2 cellular contexts compared by ENCODE assay signal in genomic region chr15:81381725-81382124, GRCh38.
TF ChIP-seq lines count a peak whose summit lies in the region.

No MANE protein-coding gene starts in this region.

TF ChIP-seq in GM23338, 12 proteins besides CTCF, POLR2A, EP300 and RAD21:
- TF ChIP-seq REST (IDR thresholded peaks at IDR 0.05; ENCODE audit: unreplicated experiment) = no peak
- no peak for TF ChIP-seq CREB1 (CRISPR knock-in tag; IDR thresholded peaks at IDR 0.05; ENCODE audit: low read depth)
- TF ChIP-seq NANOG (IDR thresholded peaks at IDR 0.05; ENCODE audit: borderline replicate concordance) = no peak
- TF ChIP-seq ETS1 (IDR thresholded peaks at IDR 0.05) = no peak
- TF ChIP-seq EZH2 (IDR thresholded peaks at IDR 0.05; ENCODE audit: low read depth, unreplicated experiment) = no peak
- TF ChIP-seq ZNF331 (CRISPR knock-in tag; IDR thresholded peaks at IDR 0.05; ENCODE audit: low read depth) = no peak
- no peak for TF ChIP-seq POLR2AphosphoS5 (IDR thresholded peaks at IDR 0.05; ENCODE audit: low read depth)
- TF ChIP-seq, protein P1, sequence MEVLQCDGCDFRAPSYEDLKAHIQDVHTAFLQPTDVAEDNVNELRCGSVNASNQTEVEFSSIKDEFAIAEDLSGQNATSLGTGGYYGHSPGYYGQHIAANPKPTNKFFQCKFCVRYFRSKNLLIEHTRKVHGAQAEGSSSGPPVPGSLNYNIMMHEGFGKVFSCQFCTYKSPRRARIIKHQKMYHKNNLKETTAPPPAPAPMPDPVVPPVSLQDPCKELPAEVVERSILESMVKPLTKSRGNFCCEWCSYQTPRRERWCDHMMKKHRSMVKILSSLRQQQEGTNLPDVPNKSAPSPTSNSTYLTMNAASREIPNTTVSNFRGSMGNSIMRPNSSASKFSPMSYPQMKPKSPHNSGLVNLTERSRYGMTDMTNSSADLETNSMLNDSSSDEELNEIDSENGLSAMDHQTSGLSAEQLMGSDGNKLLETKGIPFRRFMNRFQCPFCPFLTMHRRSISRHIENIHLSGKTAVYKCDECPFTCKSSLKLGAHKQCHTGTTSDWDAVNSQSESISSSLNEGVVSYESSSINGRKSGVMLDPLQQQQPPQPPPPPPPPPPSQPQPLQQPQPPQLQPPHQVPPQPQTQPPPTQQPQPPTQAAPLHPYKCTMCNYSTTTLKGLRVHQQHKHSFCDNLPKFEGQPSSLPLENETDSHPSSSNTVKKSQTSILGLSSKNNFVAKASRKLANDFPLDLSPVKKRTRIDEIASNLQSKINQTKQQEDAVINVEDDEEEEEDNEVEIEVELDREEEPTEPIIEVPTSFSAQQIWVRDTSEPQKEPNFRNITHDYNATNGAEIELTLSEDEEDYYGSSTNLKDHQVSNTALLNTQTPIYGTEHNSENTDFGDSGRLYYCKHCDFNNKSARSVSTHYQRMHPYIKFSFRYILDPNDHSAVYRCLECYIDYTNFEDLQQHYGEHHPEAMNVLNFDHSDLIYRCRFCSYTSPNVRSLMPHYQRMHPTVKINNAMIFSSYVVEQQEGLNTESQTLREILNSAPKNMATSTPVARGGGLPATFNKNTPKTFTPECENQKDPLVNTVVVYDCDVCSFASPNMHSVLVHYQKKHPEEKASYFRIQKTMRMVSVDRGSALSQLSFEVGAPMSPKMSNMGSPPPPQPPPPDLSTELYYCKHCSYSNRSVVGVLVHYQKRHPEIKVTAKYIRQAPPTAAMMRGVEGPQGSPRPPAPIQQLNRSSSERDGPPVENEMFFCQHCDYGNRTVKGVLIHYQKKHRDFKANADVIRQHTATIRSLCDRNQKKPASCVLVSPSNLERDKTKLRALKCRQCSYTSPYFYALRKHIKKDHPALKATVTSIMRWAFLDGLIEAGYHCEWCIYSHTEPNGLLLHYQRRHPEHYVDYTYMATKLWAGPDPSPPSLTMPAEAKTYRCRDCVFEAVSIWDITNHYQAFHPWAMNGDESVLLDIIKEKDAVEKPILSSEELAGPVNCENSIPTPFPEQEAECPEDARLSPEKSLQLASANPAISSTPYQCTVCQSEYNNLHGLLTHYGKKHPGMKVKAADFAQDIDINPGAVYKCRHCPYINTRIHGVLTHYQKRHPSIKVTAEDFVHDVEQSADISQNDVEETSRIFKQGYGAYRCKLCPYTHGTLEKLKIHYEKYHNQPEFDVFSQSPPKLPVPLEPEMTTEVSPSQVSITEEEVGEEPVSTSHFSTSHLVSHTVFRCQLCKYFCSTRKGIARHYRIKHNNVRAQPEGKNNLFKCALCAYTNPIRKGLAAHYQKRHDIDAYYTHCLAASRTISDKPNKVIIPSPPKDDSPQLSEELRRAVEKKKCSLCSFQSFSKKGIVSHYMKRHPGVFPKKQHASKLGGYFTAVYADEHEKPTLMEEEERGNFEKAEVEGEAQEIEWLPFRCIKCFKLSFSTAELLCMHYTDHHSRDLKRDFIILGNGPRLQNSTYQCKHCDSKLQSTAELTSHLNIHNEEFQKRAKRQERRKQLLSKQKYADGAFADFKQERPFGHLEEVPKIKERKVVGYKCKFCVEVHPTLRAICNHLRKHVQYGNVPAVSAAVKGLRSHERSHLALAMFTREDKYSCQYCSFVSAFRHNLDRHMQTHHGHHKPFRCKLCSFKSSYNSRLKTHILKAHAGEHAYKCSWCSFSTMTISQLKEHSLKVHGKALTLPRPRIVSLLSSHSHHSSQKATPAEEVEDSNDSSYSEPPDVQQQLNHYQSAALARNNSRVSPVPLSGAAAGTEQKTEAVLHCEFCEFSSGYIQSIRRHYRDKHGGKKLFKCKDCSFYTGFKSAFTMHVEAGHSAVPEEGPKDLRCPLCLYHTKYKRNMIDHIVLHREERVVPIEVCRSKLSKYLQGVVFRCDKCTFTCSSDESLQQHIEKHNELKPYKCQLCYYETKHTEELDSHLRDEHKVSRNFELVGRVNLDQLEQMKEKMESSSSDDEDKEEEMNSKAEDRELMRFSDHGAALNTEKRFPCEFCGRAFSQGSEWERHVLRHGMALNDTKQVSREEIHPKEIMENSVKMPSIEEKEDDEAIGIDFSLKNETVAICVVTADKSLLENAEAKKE (CRISPR knock-in tag; IDR thresholded peaks at IDR 0.05) = no peak
- TF ChIP-seq EZH2phosphoT487 (IDR thresholded peaks at IDR 0.05; ENCODE audit: unreplicated experiment) = no peak
- no peak for TF ChIP-seq JUNB (IDR thresholded peaks at IDR 0.05; ENCODE audit: unreplicated experiment)
- no peak for TF ChIP-seq ZNF114 (CRISPR knock-in tag; IDR thresholded peaks at IDR 0.05)
- no peak for TF ChIP-seq STAT1 (IDR thresholded peaks at IDR 0.05; ENCODE audit: unreplicated experiment)

TF ChIP-seq in H1, 55 proteins besides CTCF, POLR2A, EP300 and RAD21:
- TF ChIP-seq HDAC6 (IDR thresholded peaks at IDR 0.05; ENCODE audit: low read depth, low read length) = no peak
- TF ChIP-seq EGR1 (IDR thresholded peaks at IDR 0.05; ENCODE audit: borderline replicate concordance, low read depth, low read length) = no peak
- TF ChIP-seq CTBP2 (IDR thresholded peaks at IDR 0.05; ENCODE audit: borderline replicate concordance, insufficient read depth, insufficient read length, low read length) = no peak
- no peak for TF ChIP-seq CBX5 (IDR thresholded peaks at IDR 0.05; ENCODE audit: low read depth, low read length)
- no peak for TF ChIP-seq CHD7 (IDR thresholded peaks at IDR 0.05; ENCODE audit: insufficient replicate concordance, low read length)
